Comparison of ENCODE assay signal across 7 cellular contexts in genomic region chr10:92238586-92239098, GRCh38. TPM values are rescaled to one million over a fixed set of nuclear protein-coding genes. Genes with fewer than 3 reads are reported as not detected.
DNase-seq lines count a peak whose midpoint lies in the region; ATAC-seq and TF ChIP-seq lines count a peak whose summit lies in the region.

No MANE protein-coding gene starts in this region.

- H3K36me3 ChIP-seq in GM23338 (ENCODE audit: insufficient read depth) (no peaks in the 10 kb centered on the region), PC-3 (ENCODE audit: low read depth, low read length) (no peaks in the 10 kb centered on the region), SJCRH30 (no peaks in the 10 kb centered on the region)

- H3K27ac Mint-ChIP-seq in GM23338 (no peak overlapping the region), naive B cell (peak overlapping the region in 2 of 6 donors; percentile 49 to 67)

- no peaks in the 10 kb centered on the region for H3K9me2 ChIP-seq in GM23338 (ENCODE audit: insufficient read depth)
- H3K9me2 ChIP-seq in PC-3 (replicated peaks; ENCODE audit: low read length), result no peaks in the 10 kb centered on the region

- peaks cover 6% of the 10 kb centered on the region for H3F3A ChIP-seq in GM23338 (replicated peaks; ENCODE audit: low read depth)
- no peaks in the 10 kb centered on the region for H3F3A ChIP-seq in PC-3 (ENCODE audit: low read length, unreplicated experiment)

- H3K27me3 ChIP-seq in GM23338 (ENCODE audit: insufficient read depth) (peaks cover 63% of the 10 kb centered on the region), PC-3 (ENCODE audit: low read length) (no peaks in the 10 kb centered on the region), SJCRH30 (no peaks in the 10 kb centered on the region)

- TF ChIP-seq POLR2A in erythroblast (IDR thresholded peaks at IDR 0.05; ENCODE audit: low read length), result no peak

- POLR2A ChIA-PET in PC-3 (lab: Charles Lee; ENCODE audit: unreplicated experiment), result interaction anchor here (0.6 to 1.0 kb wide), 5 partner anchors 15 to 381 kb away, joined by 3 to 14 read pairs (median 6); partner anchors contain the start of genes CPEB3 and MARCHF5

- H3K79me2 ChIP-seq in GM23338 (replicated peaks; ENCODE audit: insufficient read depth), result no peaks in the 10 kb centered on the region
- H3K79me2 ChIP-seq in PC-3 (ENCODE audit: low read length), result 0 out of 2 replicates have a peak, but pooled peaks cover 8% of the 10 kb centered on the region

- H3K9ac ChIP-seq in PC-3 (ENCODE audit: low read length), result no peak overlapping the region

- peaks cover 6% of the 10 kb centered on the region; the same call in 1 of the 2 replicates for H4K20me1 ChIP-seq in GM23338 (replicated peaks; ENCODE audit: insufficient read depth)
- H4K20me1 ChIP-seq in PC-3 (ENCODE audit: low read length), result no peaks in the 10 kb centered on the region

- H3K4me1 Mint-ChIP-seq in GM23338 (peaks cover 26% of the 10 kb centered on the region), naive B cell (peaks cover 29 to 44% (median 38%) of the 10 kb centered on the region in 3 donors)

- H3K27me3 Mint-ChIP-seq in GM23338 (ENCODE audit: insufficient read depth, low read depth, poor library complexity) (peaks cover 35% of the 10 kb centered on the region), naive B cell (no peaks in the 10 kb centered on the region)

- no TSS peak for BruUV-seq in PC-3 (replicated peaks; lab: Mats Ljungman, UMichigan)

- H3K9me3 Mint-ChIP-seq in GM23338, result no peaks in the 10 kb centered on the region
- H3K9me3 Mint-ChIP-seq in naive B cell, result no peaks in the 10 kb centered on the region

- no peak for ATAC-seq in GM23338
- ATAC-seq in PC-3, result peak; percentile 60
- no peak for ATAC-seq in naive B cell (ENCODE audit: low read depth in 2 of 2)
- ATAC-seq in GM21717 (IDR thresholded peaks at IDR 0.05; ENCODE audit: unreplicated experiment), result no peak
- no peak for ATAC-seq in HG03432 (IDR thresholded peaks at IDR 0.05; ENCODE audit: unreplicated experiment)

- H2AFZ ChIP-seq in GM23338 (peak overlapping the region; percentile 48; the same call in 1 of the 2 replicates), PC-3 (ENCODE audit: low read length) (peak overlapping the region; percentile 78)

- H3K4me3 Mint-ChIP-seq in GM23338 (peak overlapping the region; percentile 82), naive B cell (peak overlapping the region; percentile 78 to 99 (median 92))

- no peak for TF ChIP-seq CTCF in GM23338 (conservative IDR thresholded peaks at IDR 0.05; ENCODE audit: low read depth in 2 of 2)
- no peak for TF ChIP-seq CTCF in PC-3 (conservative IDR thresholded peaks at IDR 0.05; ENCODE audit: low read depth, low read length)

- H3K4me1 ChIP-seq in GM23338 (ENCODE audit: insufficient read depth) (peaks cover 23% of the 10 kb centered on the region), PC-3 (ENCODE audit: insufficient read depth, low read length) (peaks cover 31% of the 10 kb centered on the region), SJCRH30 (no peaks in the 10 kb centered on the region)

- intact Hi-C loops in PC-3 (cut with micrococcal nuclease), result loop anchor here (2.0 kb wide), 2 partner anchors 16 to 150 kb away; no protein-coding TSS in a partner anchor

- no peak overlapping the region for H3K27ac ChIP-seq in GM23338 (ENCODE audit: low read depth)
- H3K27ac ChIP-seq in PC-3 (ENCODE audit: low read length), result peak overlapping the region; percentile 30
- no peak overlapping the region for H3K27ac ChIP-seq in SJCRH30

- CTCF ChIA-PET in PC-3 (lab: Charles Lee), result interaction anchor here (0.8 to 1.0 kb wide), 2 partner anchors 53 to 54 kb away, joined by 3 to 5 read pairs; partner anchors contain the start of genes CPEB3 and MARCHF5

- peak overlapping the region; percentile 81 for H3K4me2 ChIP-seq in GM23338
- H3K4me2 ChIP-seq in PC-3 (ENCODE audit: low read length), result peak overlapping the region; percentile 94

- H3K4me3 ChIP-seq in GM23338, result peak overlapping the region; percentile 52
- peak overlapping the region; percentile 75 for H3K4me3 ChIP-seq in PC-3 (ENCODE audit: low read length)
- H3K4me3 ChIP-seq in SJCRH30, result no peak overlapping the region

- DNase-seq in GM23338 (ENCODE audit: low spot score) (peak; percentile 32), PC-3 (peak; percentile 86), erythroblast (lab: John Stamatoyannopoulos, UW) (peak; percentile 72 to 88), naive B cell (no peak), SJCRH30 (no peak)

- H3K9me3 ChIP-seq in PC-3 (ENCODE audit: low read length) (no peaks in the 10 kb centered on the region), SJCRH30 (replicated peaks) (no peaks in the 10 kb centered on the region)

- H3K36me3 Mint-ChIP-seq in GM23338 (ENCODE audit: low read depth), result no peaks in the 10 kb centered on the region; the same call in 2 of the 3 replicates
- no peaks in the 10 kb centered on the region for H3K36me3 Mint-ChIP-seq in naive B cell

TF ChIP-seq in GM23338, 12 proteins besides CTCF, POLR2A, EP300 and RAD21 (continues in another document):
- TF ChIP-seq JUNB (IDR thresholded peaks at IDR 0.05; ENCODE audit: unreplicated experiment), result no peak
- TF ChIP-seq ZNF114 (CRISPR knock-in tag; IDR thresholded peaks at IDR 0.05), result no peak
- TF ChIP-seq CREB1 (CRISPR knock-in tag; IDR thresholded peaks at IDR 0.05; ENCODE audit: low read depth), result no peak
- TF ChIP-seq ZNF462 (CRISPR knock-in tag; IDR thresholded peaks at IDR 0.05), result no peak
- no peak for TF ChIP-seq POLR2AphosphoS5 (IDR thresholded peaks at IDR 0.05; ENCODE audit: low read depth)
- TF ChIP-seq ZNF331 (CRISPR knock-in tag; IDR thresholded peaks at IDR 0.05; ENCODE audit: low read depth), result no peak

RNA-seq across cellular contexts. Expression of gene CPEB3, which starts 52.2 kb away (rescaled TPM):
- total RNA-seq in GM23338 (2014; rRNA removed; shearing (Covaris generic)), result 1.6 and 1.9 TPM in 2 replicates
- polyA plus RNA-seq in GM23338 (2016; fragmentation: Nextera tagmentation; extraction: Ambion mirVana) (0.74 and 0.82 TPM in 2 replicates), naive B cell (ENCODE audit: low read depth in 6 of 6) (1 to 10 TPM; 1.0 to 2.8 (median 2.4) TPM)
- 0.80 and 1.3 TPM in 2 replicates for total RNA-seq in PC-3 (2014; rRNA removed)
- total RNA-seq in SJCRH30 (2014; rRNA removed; shearing (Covaris generic)), result 1.7 and 1.8 TPM in 2 replicates

RNA-seq across cellular contexts. Expression of gene MARCHF5, which starts 52.3 kb away (rescaled TPM):
- total RNA-seq in GM23338 (2014; rRNA removed; shearing (Covaris generic)), result 14.2 and 15.6 TPM in 2 replicates
- polyA plus RNA-seq in GM23338 (2016; fragmentation: Nextera tagmentation; extraction: Ambion mirVana) (11.1 and 12.9 TPM in 2 replicates), naive B cell (ENCODE audit: low read depth in 6 of 6) (10 to 100 TPM; 21.7 to 34.7 (median 29.3) TPM)
- 6.7 and 7.4 TPM in 2 replicates for total RNA-seq in PC-3 (2014; rRNA removed)
- 13.5 and 18.2 TPM in 2 replicates for total RNA-seq in SJCRH30 (2014; rRNA removed; shearing (Covaris generic))

Comparison
In these comparisons a context has a peak if more than half of its experiments do, and no peak if none do; other contexts are left out.
1. DNase-seq: peak in GM23338 (single experiment), PC-3 (single experiment) and erythroblast (2 of 2); none in naive B cell (single experiment) and SJCRH30 (0 of 2).